In genomic region chr1:90023691-90024090, GRCh38 we compare ENCODE assay signal across 21 cellular contexts.
"Had no signal": no experiment of that assay in that cellular context is flagged by ENCODE, and none has a peak within 500 bp of the region (broad histone marks: within the 10 kb centered on the region; RNA-seq: fewer than 3 reads in every experiment).

No MANE protein-coding gene starts in this region.

- H3K4me2 ChIP-seq: SK-N-SH had no signal

- H3K9ac ChIP-seq: SK-N-SH had no signal

- FAIRE-seq: HTR-8/SVneo had no signal

- ATAC-seq: Panc1, PC-3 had no signal

- DNase-seq: KBM-7, MV-4-11, NCI-H1048, NCI-H1105, NCI-H1417, NCI-H1436 treated with DMSO at 0.1 percent for 48 hours, NCI-H1694, NCI-H187 treated with DMSO at 0.1 percent for 48 hours, NCI-H2029 treated with DMSO at 0.1 percent for 48 hours, NCI-H2227 treated with DMSO at 0.1 percent for 48 hours, NCI-H524, NCI-H526 treated with DMSO at 0.1 percent for 48 hours, NCI-H774, PC-3, SHP77, SK-N-SH, SW 1271 had no signal

- H3K27ac ChIP-seq: HL-60, RWPE1 had no signal

- H3K9me3 ChIP-seq: SK-N-SH had no signal
